ENCODE assay signal across 20 cellular contexts in the genomic region with DNA sequence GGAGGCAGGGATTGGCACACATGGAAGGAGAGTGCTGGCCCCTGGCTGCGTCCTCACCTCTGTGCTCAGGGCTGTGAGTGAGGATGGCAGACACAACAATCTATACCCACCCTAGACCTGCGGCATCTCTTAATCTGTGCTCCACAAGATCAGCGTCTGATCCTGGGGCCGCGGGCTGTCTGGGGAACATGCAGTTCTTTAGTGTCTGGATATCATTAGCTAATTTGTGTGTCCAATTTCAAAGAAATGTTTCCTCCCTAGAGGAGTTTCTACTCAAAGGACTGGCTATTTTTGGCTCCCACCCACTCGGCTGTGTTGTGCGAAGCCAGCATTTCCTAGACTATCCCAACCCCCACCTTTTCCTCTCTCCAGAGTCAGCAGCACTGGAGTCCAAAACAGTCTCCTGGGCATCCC.
DNase-seq lines count a peak whose midpoint lies in the region; ATAC-seq and TF ChIP-seq lines count a peak whose summit lies in the region.
"Had no signal": no experiment of that assay in that cellular context is flagged by ENCODE, and none has a peak within 500 bp of the region (broad histone marks: within the 10 kb centered on the region; RNA-seq: fewer than 3 reads in every experiment).

No MANE protein-coding gene starts in this region.

- H3K9me3 ChIP-seq in effector memory CD4-positive, alpha-beta T cell (ENCODE audit: control insufficient read depth, low read length) = no peaks in the 10 kb centered on the region

- peak; percentile 46 for DNase-seq in EH (ENCODE audit: low read depth)
- DNase-seq in astrocyte of the spinal cord (ENCODE audit: low read depth, low spot score) = peak; percentile 36
- DNase-seq in Right ventricle myocardium superior = no peak
- no peak for DNase-seq in KBM-7
- no peak for DNase-seq in effector memory CD4-positive, alpha-beta T cell
- no peak for DNase-seq in stimulated activated CD4-positive, alpha-beta T cell treated with anti-CD3 and anti-CD28 coated beads, Interleukin-4, amount 100 ng/mL, for 4 hours
- DNase-seq: activated CD8-positive, alpha-beta T cell treated with anti-CD3 and anti-CD28 coated beads for 36 hours; activated naive CD8-positive, alpha-beta T cell treated with anti-CD3 and anti-CD28 coated beads for 36 hours; activated T-cell treated with anti-CD3 and anti-CD28 coated beads, Interleukin-2, amount 50 U/mL, for 72 hours; GDM1; NCI-H1417; NCI-H2171; NCI-H69; stimulated activated CD4-positive, alpha-beta T cell treated with anti-CD3 and anti-CD28 coated beads, Interleukin-4, amount 100 ng/mL, for 24 hours; T-helper 9 cell had no signal

- no peaks in the 10 kb centered on the region for H3K27me3 ChIP-seq in effector memory CD4-positive, alpha-beta T cell (replicated peaks; ENCODE audit: control insufficient read depth, insufficient read depth, low read length, poor library complexity, severe bottlenecking)
- H3K27me3 ChIP-seq: neural progenitor cell had no signal

- ATAC-seq in Right ventricle myocardium superior (ENCODE audit: poor library complexity) = peak; percentile 41
- ATAC-seq in HG03175 (IDR thresholded peaks at IDR 0.05; ENCODE audit: unreplicated experiment) = no peak
- ATAC-seq: activated CD8-positive, alpha-beta T cell treated with anti-CD3 and anti-CD28 coated beads for 36 hours; activated T-cell treated with anti-CD3 and anti-CD28 coated beads, Interleukin-2, amount 50 U/mL, for 72 hours; esophagus mucosa had no signal

- H3K4me1 Mint-ChIP-seq in nephron = peaks cover 25% of the 10 kb centered on the region
- H3K4me1 Mint-ChIP-seq: activated naive CD8-positive, alpha-beta T cell treated with anti-CD3 and anti-CD28 coated beads for 36 hours had no signal

- H3K4me3 ChIP-seq in astrocyte of the spinal cord (ENCODE audit: low read depth, low read length) = no peak overlapping the region
- H3K4me3 ChIP-seq in effector memory CD4-positive, alpha-beta T cell (ENCODE audit: insufficient read depth, low read depth, low read length, poor library complexity, severe bottlenecking) = no peak overlapping the region
- H3K4me3 ChIP-seq: neural progenitor cell had no signal

- H3K4me1 ChIP-seq in effector memory CD4-positive, alpha-beta T cell (ENCODE audit: control insufficient read depth, insufficient read depth, low read length, poor library complexity, severe bottlenecking) = no peaks in the 10 kb centered on the region
- H3K4me1 ChIP-seq: neural progenitor cell had no signal

- H3K27ac Mint-ChIP-seq in nephron = peak overlapping the region in 2 of 3 experiments; percentile 2 to 29
- H3K27ac Mint-ChIP-seq: activated CD8-positive, alpha-beta T cell treated with anti-CD3 and anti-CD28 coated beads for 36 hours; activated naive CD8-positive, alpha-beta T cell treated with anti-CD3 and anti-CD28 coated beads for 36 hours; activated T-cell treated with anti-CD3 and anti-CD28 coated beads, Interleukin-2, amount 50 U/mL, for 72 hours; neural progenitor cell had no signal

- in situ Hi-C loops in astrocyte of the spinal cord (cut with HindIII; ENCODE audit: low sequenced_read_pairs) (no loop called here), KBM-7 (cut with MboI; ENCODE audit: low pct_unique_long_range_greater_than_20kb, low sequenced_read_pairs) (no loop called here)

- no peak overlapping the region for H3K27ac ChIP-seq in effector memory CD4-positive, alpha-beta T cell (ENCODE audit: insufficient read depth, low read length, poor library complexity, severe bottlenecking)
- H3K27ac ChIP-seq: C4-2B, neural progenitor cell had no signal

- no peaks in the 10 kb centered on the region for H3K27me3 Mint-ChIP-seq in nephron (ENCODE audit: low read depth)
- H3K27me3 Mint-ChIP-seq: activated CD8-positive, alpha-beta T cell treated with anti-CD3 and anti-CD28 coated beads for 36 hours had no signal

- intact Hi-C loops in Right ventricle myocardium superior (cut with DNase I) = no loop called here

- peaks cover 8% of the 10 kb centered on the region for H3K9me3 Mint-ChIP-seq in nephron
- H3K9me3 Mint-ChIP-seq: neural progenitor cell had no signal

- peak overlapping the region in 1 of 3 experiments; percentile 19 for H3K4me3 Mint-ChIP-seq in nephron
- H3K4me3 Mint-ChIP-seq: activated CD8-positive, alpha-beta T cell treated with anti-CD3 and anti-CD28 coated beads for 36 hours; activated naive CD8-positive, alpha-beta T cell treated with anti-CD3 and anti-CD28 coated beads for 36 hours; activated T-cell treated with anti-CD3 and anti-CD28 coated beads, Interleukin-2, amount 50 U/mL, for 72 hours; neural progenitor cell had no signal

- H3K36me3 ChIP-seq in effector memory CD4-positive, alpha-beta T cell (ENCODE audit: control insufficient read depth, insufficient read depth, low read length) = no peaks in the 10 kb centered on the region
- H3K36me3 ChIP-seq: neural progenitor cell had no signal

- TF ChIP-seq CTCF in astrocyte of the spinal cord (IDR thresholded peaks at IDR 0.05; ENCODE audit: low read depth, low read length) (no peak), nephron (IDR thresholded peaks at IDR 0.05; ENCODE audit: unreplicated experiment in 3 of 3) (no peak)

- H3K36me3 Mint-ChIP-seq in nephron (ENCODE audit: low read depth) = no peaks in the 10 kb centered on the region
- H3K36me3 Mint-ChIP-seq: activated naive CD8-positive, alpha-beta T cell treated with anti-CD3 and anti-CD28 coated beads for 36 hours; neural progenitor cell had no signal

Comparison
In these comparisons a context has a peak if more than half of its experiments do, and no peak if none do; other contexts are left out.
1. DNase-seq: peak in EH (single experiment) and astrocyte of the spinal cord (single experiment); none in Right ventricle myocardium superior (single experiment), KBM-7 (single experiment), effector memory CD4-positive, alpha-beta T cell (0 of 3) and stimulated activated CD4-positive, alpha-beta T cell treated with anti-CD3 and anti-CD28 coated beads, Interleukin-4, amount 100 ng/mL, for 4 hours (0 of 2).